1 cellular context compared by ENCODE assay signal in genomic region chr5:126514159-126515141, GRCh38.
TF ChIP-seq lines count a peak whose summit lies in the region.

No MANE protein-coding gene starts in this region.

TF ChIP-seq in SK-N-SH, 30 proteins besides CTCF, POLR2A, EP300 and RAD21 (continued from another document):
- TF ChIP-seq ZBTB33 (IDR thresholded peaks at IDR 0.05; ENCODE audit: borderline replicate concordance, low read depth) = no peak
- no peak for TF ChIP-seq GATA2 (CRISPR knock-in tag; IDR thresholded peaks at IDR 0.05)
- no peak for TF ChIP-seq JUND (IDR thresholded peaks at IDR 0.05)
- TF ChIP-seq, protein P1, sequence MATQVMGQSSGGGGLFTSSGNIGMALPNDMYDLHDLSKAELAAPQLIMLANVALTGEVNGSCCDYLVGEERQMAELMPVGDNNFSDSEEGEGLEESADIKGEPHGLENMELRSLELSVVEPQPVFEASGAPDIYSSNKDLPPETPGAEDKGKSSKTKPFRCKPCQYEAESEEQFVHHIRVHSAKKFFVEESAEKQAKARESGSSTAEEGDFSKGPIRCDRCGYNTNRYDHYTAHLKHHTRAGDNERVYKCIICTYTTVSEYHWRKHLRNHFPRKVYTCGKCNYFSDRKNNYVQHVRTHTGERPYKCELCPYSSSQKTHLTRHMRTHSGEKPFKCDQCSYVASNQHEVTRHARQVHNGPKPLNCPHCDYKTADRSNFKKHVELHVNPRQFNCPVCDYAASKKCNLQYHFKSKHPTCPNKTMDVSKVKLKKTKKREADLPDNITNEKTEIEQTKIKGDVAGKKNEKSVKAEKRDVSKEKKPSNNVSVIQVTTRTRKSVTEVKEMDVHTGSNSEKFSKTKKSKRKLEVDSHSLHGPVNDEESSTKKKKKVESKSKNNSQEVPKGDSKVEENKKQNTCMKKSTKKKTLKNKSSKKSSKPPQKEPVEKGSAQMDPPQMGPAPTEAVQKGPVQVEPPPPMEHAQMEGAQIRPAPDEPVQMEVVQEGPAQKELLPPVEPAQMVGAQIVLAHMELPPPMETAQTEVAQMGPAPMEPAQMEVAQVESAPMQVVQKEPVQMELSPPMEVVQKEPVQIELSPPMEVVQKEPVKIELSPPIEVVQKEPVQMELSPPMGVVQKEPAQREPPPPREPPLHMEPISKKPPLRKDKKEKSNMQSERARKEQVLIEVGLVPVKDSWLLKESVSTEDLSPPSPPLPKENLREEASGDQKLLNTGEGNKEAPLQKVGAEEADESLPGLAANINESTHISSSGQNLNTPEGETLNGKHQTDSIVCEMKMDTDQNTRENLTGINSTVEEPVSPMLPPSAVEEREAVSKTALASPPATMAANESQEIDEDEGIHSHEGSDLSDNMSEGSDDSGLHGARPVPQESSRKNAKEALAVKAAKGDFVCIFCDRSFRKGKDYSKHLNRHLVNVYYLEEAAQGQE (IDR thresholded peaks at IDR 0.05; ENCODE audit: low read depth, low read length) = no peak
- no peak for TF ChIP-seq YY1 (IDR thresholded peaks at IDR 0.05; ENCODE audit: low read depth)
- TF ChIP-seq ELF1 (IDR thresholded peaks at IDR 0.05) = no peak
- TF ChIP-seq GABPA (IDR thresholded peaks at IDR 0.05; ENCODE audit: low read depth) = no peak
- TF ChIP-seq TCF12 (IDR thresholded peaks at IDR 0.05) = no peak
- TF ChIP-seq, protein P2, sequence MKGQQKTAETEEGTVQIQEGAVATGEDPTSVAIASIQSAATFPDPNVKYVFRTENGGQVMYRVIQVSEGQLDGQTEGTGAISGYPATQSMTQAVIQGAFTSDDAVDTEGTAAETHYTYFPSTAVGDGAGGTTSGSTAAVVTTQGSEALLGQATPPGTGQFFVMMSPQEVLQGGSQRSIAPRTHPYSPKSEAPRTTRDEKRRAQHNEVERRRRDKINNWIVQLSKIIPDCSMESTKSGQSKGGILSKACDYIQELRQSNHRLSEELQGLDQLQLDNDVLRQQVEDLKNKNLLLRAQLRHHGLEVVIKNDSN (IDR thresholded peaks at IDR 0.05; ENCODE audit: borderline replicate concordance, low read depth) = no peak
- TF ChIP-seq, protein P3, sequence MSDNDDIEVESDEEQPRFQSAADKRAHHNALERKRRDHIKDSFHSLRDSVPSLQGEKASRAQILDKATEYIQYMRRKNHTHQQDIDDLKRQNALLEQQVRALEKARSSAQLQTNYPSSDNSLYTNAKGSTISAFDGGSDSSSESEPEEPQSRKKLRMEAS (IDR thresholded peaks at IDR 0.05; ENCODE audit: low read depth) = no peak
- no peak for TF ChIP-seq NFIC (IDR thresholded peaks at IDR 0.05; ENCODE audit: borderline replicate concordance)
